11 cellular contexts compared by ENCODE assay signal in genomic region chrX:99653352-99653751, GRCh38.
"Had no signal": no experiment of that assay in that cellular context is flagged by ENCODE, and none has a peak within 500 bp of the region (broad histone marks: within the 10 kb centered on the region; RNA-seq: fewer than 3 reads in every experiment).

No MANE protein-coding gene starts in this region.

- DNase-seq: GM23248, GOT3, H7, H9, HCEC 1CT, HFFc6 had no signal

- ATAC-seq: GM23338, HCT116 had no signal

- H3K27ac Mint-ChIP-seq: GM23338, H9, HFFc6 had no signal

- H3K4me2 ChIP-seq: GM23338 had no signal

- H3K4me3 ChIP-seq: GM23248, GM23338, HAP-1 had no signal

- H3K36me3 ChIP-seq: HAP-1 had no signal

- H2AFZ ChIP-seq: GM23248, GM23338 had no signal

- H3K4me3 Mint-ChIP-seq: GM23338, H9, HFFc6 had no signal

- FAIRE-seq: H1, H54 had no signal

- H3K9me3 ChIP-seq: HAP-1 had no signal

- H3K4me1 Mint-ChIP-seq: GM23338, H9 had no signal

- H3K27ac ChIP-seq: GM23248 had no signal

- H3K9ac ChIP-seq: GM23248 had no signal

- H3K9me3 Mint-ChIP-seq: GM23338, H9, HFFc6 had no signal

- H3K4me1 ChIP-seq: HAP-1 had no signal
